In the genomic region with DNA sequence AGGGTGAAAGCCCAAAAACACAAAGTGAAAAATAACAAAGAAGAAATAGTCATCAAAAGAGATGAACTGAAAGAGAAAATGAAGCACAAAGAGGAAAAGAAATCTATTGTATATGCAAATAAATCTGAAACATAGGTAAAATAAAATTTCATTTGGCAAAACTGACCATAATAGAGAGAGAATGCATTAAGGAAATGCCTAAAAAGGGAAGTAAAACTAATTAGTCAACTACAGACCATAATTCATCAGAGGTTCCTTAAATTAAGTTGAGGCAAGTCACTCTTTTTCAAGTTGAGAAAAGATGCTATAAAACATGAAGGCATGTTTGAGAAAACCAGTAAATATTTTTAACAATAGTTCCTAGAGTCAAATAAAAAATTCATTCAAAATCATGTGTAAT, we compare ENCODE assay signal across 12 cellular contexts.
A peak's percentile ranks its signal among the peaks of the same experiment; 100 is the strongest.
DNase-seq lines count a peak whose midpoint lies in the region; ATAC-seq and FAIRE-seq lines count a peak whose summit lies in the region.
"Had no signal": no experiment of that assay in that cellular context is flagged by ENCODE, and none has a peak within 500 bp of the region (broad histone marks: within the 10 kb centered on the region; RNA-seq: fewer than 3 reads in every experiment).

No MANE protein-coding gene starts in this region.

- H3K4me3 Mint-ChIP-seq in activated T-helper 2 cell treated with anti-CD3 and anti-CD28 coated beads, Interferon-gamma antibody, Interleukin-2, Interleukin-4, amounts not matched to agents 10 μg/mL and 5 μg/mL and 100 μg/mL, durations not matched to agents 14 hours and 24 hours and 36 hours (ENCODE audit: low read depth): no peak overlapping the region
- H3K4me3 Mint-ChIP-seq: activated CD4-positive, alpha-beta memory T cell treated with anti-CD3 and anti-CD28 coated beads, Interleukin-2, amount 10 ng/mL, durations not matched to agents 7 days and 5 days; HFFc6 had no signal

- peak; percentile 10 for FAIRE-seq in small intestine (lab: Jason Lieb, UNC)
- FAIRE-seq: urothelium cell line had no signal

- no peak overlapping the region for H3K27ac Mint-ChIP-seq in activated T-helper 2 cell treated with anti-CD3 and anti-CD28 coated beads, Interferon-gamma antibody, Interleukin-2, Interleukin-4, amounts not matched to agents 10 μg/mL and 5 μg/mL and 100 μg/mL, durations not matched to agents 14 hours and 24 hours and 36 hours
- H3K27ac Mint-ChIP-seq: activated CD4-positive, alpha-beta memory T cell treated with anti-CD3 and anti-CD28 coated beads, Interleukin-2, amount 10 ng/mL, durations not matched to agents 7 days and 5 days; HFFc6 had no signal

- no peaks in the 10 kb centered on the region for H3K9me3 Mint-ChIP-seq in activated T-helper 2 cell treated with anti-CD3 and anti-CD28 coated beads, Interferon-gamma antibody, Interleukin-2, Interleukin-4, amounts not matched to agents 10 μg/mL and 5 μg/mL and 100 μg/mL, durations not matched to agents 14 hours and 24 hours and 36 hours
- H3K9me3 Mint-ChIP-seq: HFFc6 had no signal

- peak; percentile 61 for ATAC-seq in GM19328 (IDR thresholded peaks at IDR 0.05; ENCODE audit: unreplicated experiment)
- ATAC-seq in HG02763 (IDR thresholded peaks at IDR 0.05; ENCODE audit: unreplicated experiment): peak; percentile 60
- peak; percentile 71 for ATAC-seq in HG03571 (IDR thresholded peaks at IDR 0.05; ENCODE audit: unreplicated experiment)

- H3K36me3 Mint-ChIP-seq in activated T-helper 2 cell treated with anti-CD3 and anti-CD28 coated beads, Interferon-gamma antibody, Interleukin-2, Interleukin-4, amounts not matched to agents 10 μg/mL and 5 μg/mL and 100 μg/mL, durations not matched to agents 14 hours and 24 hours and 36 hours (ENCODE audit: low read depth): peaks cover 3% of the 10 kb centered on the region

- DNase-seq in small intestine: no peak
- no peak for DNase-seq in SK-N-DZ (ENCODE audit: low spot score)
- DNase-seq in activated T-helper 2 cell treated with anti-CD3 and anti-CD28 coated beads, Interferon-gamma antibody, Interleukin-2, Interleukin-4, amounts not matched to agents 10 μg/mL and 5 μg/mL and 100 μg/mL, durations not matched to agents 14 hours and 24 hours and 36 hours (ENCODE audit: low spot score): no peak
- DNase-seq in NCI-H1930 (lab: John Stamatoyannopoulos, UW): no peak
- DNase-seq: activated CD4-positive, alpha-beta memory T cell treated with anti-CD3 and anti-CD28 coated beads, Interleukin-2, amount 10 ng/mL, durations not matched to agents 7 days and 5 days; activated naive CD4-positive, alpha-beta T cell treated with anti-CD3 and anti-CD28 coated beads, Interleukin-2, amount 50 U/mL, for 16 hours; HFFc6; KG1 had no signal

- no peak overlapping the region for H3K27ac ChIP-seq in small intestine (ENCODE audit: low read depth in 1 of 2, low read length in 1 of 2)

- no peaks in the 10 kb centered on the region for H3K36me3 ChIP-seq in small intestine (ENCODE audit: control insufficient read depth in 2 of 2, insufficient read depth in 2 of 2, low read length in 2 of 2)

- H3K27me3 Mint-ChIP-seq in activated T-helper 2 cell treated with anti-CD3 and anti-CD28 coated beads, Interferon-gamma antibody, Interleukin-2, Interleukin-4, amounts not matched to agents 10 μg/mL and 5 μg/mL and 100 μg/mL, durations not matched to agents 14 hours and 24 hours and 36 hours (ENCODE audit: low read depth): no peaks in the 10 kb centered on the region
- H3K27me3 Mint-ChIP-seq: activated CD4-positive, alpha-beta memory T cell treated with anti-CD3 and anti-CD28 coated beads, Interleukin-2, amount 10 ng/mL, durations not matched to agents 7 days and 5 days had no signal

- no peak overlapping the region for H3K4me3 ChIP-seq in small intestine (ENCODE audit: low read depth in 1 of 2, low read length in 2 of 2)

- H3K4me1 Mint-ChIP-seq in activated T-helper 2 cell treated with anti-CD3 and anti-CD28 coated beads, Interferon-gamma antibody, Interleukin-2, Interleukin-4, amounts not matched to agents 10 μg/mL and 5 μg/mL and 100 μg/mL, durations not matched to agents 14 hours and 24 hours and 36 hours (ENCODE audit: low read depth): peaks cover 12% of the 10 kb centered on the region

- intact Hi-C loops in activated T-helper 2 cell treated with anti-CD3 and anti-CD28 coated beads, Interferon-gamma antibody, Interleukin-2, Interleukin-4, amounts not matched to agents 10 μg/mL and 5 μg/mL and 100 μg/mL, durations not matched to agents 14 hours and 24 hours and 36 hours (cut with micrococcal nuclease): loop anchor here (10.0 kb wide), 1 partner anchor 411 kb away; no protein-coding TSS in a partner anchor

- no peaks in the 10 kb centered on the region for H3K27me3 ChIP-seq in small intestine (ENCODE audit: control insufficient read depth in 2 of 2, insufficient read depth in 2 of 2, low read length in 2 of 2)

- H3K9me3 ChIP-seq in small intestine (ENCODE audit: control insufficient read depth, low read depth): no peaks in the 10 kb centered on the region

- no peaks in the 10 kb centered on the region for H3K4me1 ChIP-seq in small intestine (ENCODE audit: control insufficient read depth in 2 of 2, insufficient read depth in 1 of 2, low read depth in 1 of 2, low read length in 1 of 2)
